ENCODE assay signal across 22 cellular contexts in the genomic region with DNA sequence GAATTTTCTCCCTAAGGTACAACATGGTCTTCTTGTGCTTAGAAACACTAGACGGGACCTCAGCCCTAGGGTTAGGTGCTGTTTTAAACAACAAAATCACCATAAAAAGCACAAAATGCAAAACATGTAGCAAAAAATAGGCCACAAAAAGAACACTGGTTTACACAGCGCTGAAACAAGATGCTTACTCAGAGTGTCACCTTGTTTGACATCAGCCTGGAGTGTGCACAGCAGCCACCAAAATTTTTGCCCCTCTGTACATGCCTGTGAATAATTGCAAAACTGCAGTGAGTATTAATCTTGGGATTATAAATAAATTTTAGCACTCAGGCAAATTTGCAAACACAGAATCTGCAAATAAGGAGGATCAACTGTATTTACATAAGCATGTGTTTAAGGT.
DNase-seq lines count a peak whose midpoint lies in the region; ATAC-seq and TF ChIP-seq lines count a peak whose summit lies in the region.
"Had no signal": no experiment of that assay in that cellular context is flagged by ENCODE, and none has a peak within 500 bp of the region (broad histone marks: within the 10 kb centered on the region; RNA-seq: fewer than 3 reads in every experiment).

No MANE protein-coding gene starts in this region.

- H3K27me3 ChIP-seq in Panc1 (ENCODE audit: control insufficient read depth, insufficient read depth, low read length), result no peaks in the 10 kb centered on the region
- H3K27me3 ChIP-seq: BE2C; BLaER1 treated with 17β-estradiol and CSF1 and Interleukin-3, amounts not matched to agents 10 nM and 100 nM had no signal

- in situ Hi-C loops in Panc1 (cut with HindIII; ENCODE audit: low pct_unique_long_range_greater_than_20kb, low sequenced_read_pairs), result no loop called here

- H3K9me2 ChIP-seq in OCI-LY7 (ENCODE audit: insufficient read depth, low read length), result no peaks in the 10 kb centered on the region

- no peak overlapping the region for H2AFZ ChIP-seq in OCI-LY7 (ENCODE audit: low read length)
- H2AFZ ChIP-seq: GM23248 had no signal

- H3K4me2 ChIP-seq in OCI-LY7 (ENCODE audit: low read length), result no peak overlapping the region
- H3K4me2 ChIP-seq: A549; BLaER1 treated with 17β-estradiol and CSF1 and Interleukin-3, amounts not matched to agents 10 nM and 100 nM had no signal

- H3K27ac ChIP-seq in Panc1 (ENCODE audit: low read length) (peak overlapping the region; percentile 52), OCI-LY7 (ENCODE audit: low read depth, low read length, poor library complexity, severe bottlenecking) (no peak overlapping the region)
- H3K27ac ChIP-seq: A549; BLaER1 treated with 17β-estradiol and CSF1 and Interleukin-3, amounts not matched to agents 10 nM and 100 nM; GM23248 had no signal

- TF ChIP-seq CTCF in Panc1 (IDR thresholded peaks at IDR 0.05) (no peak), OCI-LY7 (conservative IDR thresholded peaks at IDR 0.05; ENCODE audit: low read length) (no peak)

- H4K20me1 ChIP-seq in OCI-LY7 (ENCODE audit: insufficient read depth, low read length), result no peaks in the 10 kb centered on the region
- H4K20me1 ChIP-seq: BLaER1 treated with 17β-estradiol and CSF1 and Interleukin-3, amounts not matched to agents 10 nM and 100 nM had no signal

- ATAC-seq in GM18502 (IDR thresholded peaks at IDR 0.05; ENCODE audit: poor library complexity, unreplicated experiment), result peak; percentile 53
- peak; percentile 67 for ATAC-seq in GM21717 (IDR thresholded peaks at IDR 0.05; ENCODE audit: unreplicated experiment)
- no peak for ATAC-seq in Panc1
- no peak for ATAC-seq in HG02973 (IDR thresholded peaks at IDR 0.05; ENCODE audit: unreplicated experiment)
- ATAC-seq: A549, GM12878 had no signal

- no peak overlapping the region for H3K4me3 ChIP-seq in Panc1 (ENCODE audit: low read depth in 2 of 2, low read length in 2 of 2)
- H3K4me3 ChIP-seq in OCI-LY7 (ENCODE audit: low read depth, low read length, poor library complexity, severe bottlenecking), result no peak overlapping the region
- H3K4me3 ChIP-seq: A549; BLaER1 treated with 17β-estradiol and CSF1 and Interleukin-3, amounts not matched to agents 10 nM and 100 nM; GM12878; GM23248 had no signal

- no peaks in the 10 kb centered on the region for H3K79me2 ChIP-seq in OCI-LY7 (ENCODE audit: insufficient read depth, low read depth, low read length)

- H3K4me1 ChIP-seq in Panc1 (ENCODE audit: control insufficient read depth, insufficient read depth, low read length) (peaks cover 9% of the 10 kb centered on the region), OCI-LY7 (ENCODE audit: insufficient read depth, low read length, poor library complexity, severe bottlenecking) (no peaks in the 10 kb centered on the region)
- H3K4me1 ChIP-seq: BE2C; BLaER1 treated with 17β-estradiol and CSF1 and Interleukin-3, amounts not matched to agents 10 nM and 100 nM had no signal

- POLR2A ChIA-PET in Panc1 (lab: Charles Lee), result no interaction called here
- POLR2A ChIA-PET in OCI-LY7 (lab: Charles Lee), result interaction anchor here (0.6 kb wide), 1 partner anchor 949 kb away, joined by 4 read pairs; no protein-coding TSS in a partner anchor

- DNase-seq in Panc1 (ENCODE audit: low read depth, low spot score) (no peak), OCI-LY7 (ENCODE audit: low spot score) (no peak), globus pallidus (ENCODE audit: low spot score) (no peak)
- DNase-seq: 8988T; ACHN; AML-193; BE2C; CD4-positive, alpha-beta T cell; CD8-positive, alpha-beta memory T cell; DMS 273 treated with DMSO at 0.1 percent for 48 hours; DMS79; EL; GDM1; GM23248; H7; HCEC 1CT had no signal

- H3K36me3 ChIP-seq in Panc1 (ENCODE audit: control insufficient read depth, insufficient read depth, low read length) (no peaks in the 10 kb centered on the region), OCI-LY7 (ENCODE audit: insufficient read depth, low read length) (no peaks in the 10 kb centered on the region)
- H3K36me3 ChIP-seq: BE2C; BLaER1 treated with 17β-estradiol and CSF1 and Interleukin-3, amounts not matched to agents 10 nM and 100 nM had no signal

- BruUV-seq in Panc1 (replicated peaks; lab: Mats Ljungman, UMichigan), result no TSS peak
- no TSS peak for BruUV-seq in OCI-LY7 (replicated peaks; lab: Mats Ljungman, UMichigan)

- H3K9me3 ChIP-seq in Panc1 (ENCODE audit: control insufficient read depth, insufficient read depth, low read depth, low read length) (peaks cover 13% of the 10 kb centered on the region; the same call in 1 of the 2 replicates), OCI-LY7 (ENCODE audit: low read length) (no peaks in the 10 kb centered on the region)
- H3K9me3 ChIP-seq: A549; BE2C; BLaER1 treated with 17β-estradiol and CSF1 and Interleukin-3, amounts not matched to agents 10 nM and 100 nM had no signal

- CTCF ChIA-PET in Panc1 (lab: Charles Lee), result no interaction called here
- CTCF ChIA-PET in OCI-LY7 (lab: Charles Lee; ENCODE audit: unreplicated experiment), result no interaction called here

- intact Hi-C loops in Panc1 (cut with micrococcal nuclease; ENCODE audit: unreplicated experiment), result no loop called here
- intact Hi-C loops in OCI-LY7 (cut with micrococcal nuclease; ENCODE audit: unreplicated experiment), result no loop called here

Comparison
In these comparisons a context has a peak if more than half of its experiments do, and no peak if none do; other contexts are left out.
1. ATAC-seq: peak in GM18502 (single experiment) and GM21717 (single experiment); none in Panc1 (single experiment) and HG02973 (single experiment).